13 cellular contexts compared by ENCODE assay signal in the genomic region with DNA sequence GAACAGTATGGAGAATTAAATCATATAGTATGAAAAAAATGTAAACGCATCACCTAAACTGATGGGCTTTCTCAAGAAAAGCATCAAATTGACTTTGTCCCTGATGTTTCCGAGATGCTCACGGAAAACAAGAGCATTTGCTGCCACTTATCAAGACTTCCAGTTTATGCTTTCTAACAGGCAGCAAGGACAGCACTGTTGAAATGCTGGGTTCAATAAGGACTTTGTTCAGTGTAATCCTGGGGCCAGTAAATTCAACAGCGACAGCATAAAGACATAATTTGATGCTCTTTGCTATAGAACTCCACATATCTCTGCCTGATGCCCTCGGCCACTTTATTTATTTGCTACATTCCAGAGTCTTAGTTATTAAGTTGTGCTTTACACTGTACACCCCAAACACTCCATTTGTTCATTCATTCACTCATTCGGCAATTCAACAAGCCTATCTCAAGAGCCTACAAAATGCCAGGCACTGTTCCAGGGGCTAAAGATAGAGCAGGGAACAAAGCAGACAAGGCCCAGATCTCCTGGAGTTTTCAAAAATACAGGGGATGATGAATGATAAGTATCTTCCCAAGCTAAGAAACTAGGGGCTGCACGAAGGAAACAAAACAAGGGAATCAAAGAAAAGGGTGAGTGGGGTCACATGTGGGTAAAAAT.
DNase-seq lines count a peak whose midpoint lies in the region; TF ChIP-seq lines count a peak whose summit lies in the region.
"Had no signal": no experiment of that assay in that cellular context is flagged by ENCODE, and none has a peak within 500 bp of the region (broad histone marks: within the 10 kb centered on the region; RNA-seq: fewer than 3 reads in every experiment).

No MANE protein-coding gene starts in this region.

- H2AFZ ChIP-seq in OCI-LY1 (ENCODE audit: low read length): no peak overlapping the region

- H3K4me1 ChIP-seq in OCI-LY1 (ENCODE audit: insufficient read depth, low read length, severe bottlenecking): peaks cover 61% of the 10 kb centered on the region

- no peaks in the 10 kb centered on the region for H3K36me3 ChIP-seq in OCI-LY1 (ENCODE audit: insufficient read depth, low read length)
- H3K36me3 ChIP-seq: MG63 had no signal

- H3K9me2 ChIP-seq in OCI-LY1 (ENCODE audit: low read depth, low read length): no peaks in the 10 kb centered on the region

- no peaks in the 10 kb centered on the region for H3F3A ChIP-seq in OCI-LY1 (ENCODE audit: insufficient read depth, low read length)

- POLR2A ChIA-PET in activated CD4-positive, alpha-beta memory T cell treated with anti-CD3 and anti-CD28 coated beads, Interleukin-2, amount 10 ng/mL, durations not matched to agents 7 days and 5 days (lab: Charles Lee): no interaction called here

- H3K36me3 Mint-ChIP-seq in activated CD4-positive, alpha-beta memory T cell treated with anti-CD3 and anti-CD28 coated beads, Interleukin-2, amount 10 ng/mL, durations not matched to agents 7 days and 5 days (ENCODE audit: low read depth): no peaks in the 10 kb centered on the region

- no peaks in the 10 kb centered on the region for H3K27me3 ChIP-seq in OCI-LY1 (ENCODE audit: insufficient read depth, low read length)
- H3K27me3 ChIP-seq: MG63 had no signal

- no peak overlapping the region for H3K4me3 Mint-ChIP-seq in activated CD4-positive, alpha-beta memory T cell treated with anti-CD3 and anti-CD28 coated beads, Interleukin-2, amount 10 ng/mL, durations not matched to agents 7 days and 5 days

- no peaks in the 10 kb centered on the region for H4K20me1 ChIP-seq in OCI-LY1 (ENCODE audit: insufficient read depth, low read length)

- CTCF ChIA-PET in activated CD4-positive, alpha-beta memory T cell treated with anti-CD3 and anti-CD28 coated beads, Interleukin-2, amount 10 ng/mL, durations not matched to agents 7 days and 5 days (lab: Charles Lee): no interaction called here

- H3K4me1 Mint-ChIP-seq in activated CD4-positive, alpha-beta memory T cell treated with anti-CD3 and anti-CD28 coated beads, Interleukin-2, amount 10 ng/mL, durations not matched to agents 7 days and 5 days: no peaks in the 10 kb centered on the region

- H3K4me2 ChIP-seq in OCI-LY1 (ENCODE audit: low read length): no peak overlapping the region

- no peak overlapping the region for H3K27ac Mint-ChIP-seq in activated CD4-positive, alpha-beta memory T cell treated with anti-CD3 and anti-CD28 coated beads, Interleukin-2, amount 10 ng/mL, durations not matched to agents 7 days and 5 days

- DNase-seq in globus pallidus (ENCODE audit: low spot score): peak; percentile 59
- peak; percentile 32 for DNase-seq in midbrain (lab: John Stamatoyannopoulos, UW)
- no peak for DNase-seq in activated CD4-positive, alpha-beta memory T cell treated with anti-CD3 and anti-CD28 coated beads, Interleukin-2, amount 10 ng/mL, durations not matched to agents 7 days and 5 days
- DNase-seq in NCI-H2227 (lab: John Stamatoyannopoulos, UW; ENCODE audit: unreplicated experiment): no peak
- no peak for DNase-seq in stimulated activated CD4-positive, alpha-beta T cell treated with anti-CD3 and anti-CD28 coated beads, Interleukin-4, amount 100 ng/mL, for 4 hours
- DNase-seq: MG63, NCI-H1092 treated with DMSO at 0.1 percent for 48 hours, NCI-H1694, NCI-H2107, NCI-H69, SIG-M5 had no signal

- no peak for TF ChIP-seq CTCF in OCI-LY1 (IDR thresholded peaks at IDR 0.05; ENCODE audit: low read length)

- peak overlapping the region; percentile 48; the same call in 1 of the 2 replicates for H3K9ac ChIP-seq in OCI-LY1 (ENCODE audit: low read length)

- H3K79me2 ChIP-seq in OCI-LY1 (ENCODE audit: insufficient read depth, low read length): no peaks in the 10 kb centered on the region

- peak overlapping the region; percentile 95 for H3K27ac ChIP-seq in OCI-LY1 (ENCODE audit: low read depth, low read length, poor library complexity, severe bottlenecking)
- peak overlapping the region; percentile 12 for H3K27ac ChIP-seq in temporal lobe (ENCODE audit: low read depth, low read length)

- no peaks in the 10 kb centered on the region for H3K27me3 Mint-ChIP-seq in activated CD4-positive, alpha-beta memory T cell treated with anti-CD3 and anti-CD28 coated beads, Interleukin-2, amount 10 ng/mL, durations not matched to agents 7 days and 5 days

- peaks cover 2% of the 10 kb centered on the region for H3K9me3 Mint-ChIP-seq in activated CD4-positive, alpha-beta memory T cell treated with anti-CD3 and anti-CD28 coated beads, Interleukin-2, amount 10 ng/mL, durations not matched to agents 7 days and 5 days

- no peaks in the 10 kb centered on the region for H3K9me3 ChIP-seq in OCI-LY1 (ENCODE audit: low read length)
- H3K9me3 ChIP-seq: MG63 had no signal

- H3K4me3 ChIP-seq in OCI-LY1 (ENCODE audit: low read depth, low read length, poor library complexity, severe bottlenecking): no peak overlapping the region
- H3K4me3 ChIP-seq: MG63 had no signal

Comparison
In these comparisons a context has a peak if more than half of its experiments do, and no peak if none do; other contexts are left out.
1. DNase-seq: peak in globus pallidus (single experiment) and midbrain (single experiment); none in activated CD4-positive, alpha-beta memory T cell treated with anti-CD3 and anti-CD28 coated beads, Interleukin-2, amount 10 ng/mL, durations not matched to agents 7 days and 5 days (single experiment), NCI-H2227 (single experiment) and stimulated activated CD4-positive, alpha-beta T cell treated with anti-CD3 and anti-CD28 coated beads, Interleukin-4, amount 100 ng/mL, for 4 hours (0 of 2).